ENCODE assay signal across 11 cellular contexts in genomic region chr3:66297260-66297863, GRCh38.
DNase-seq lines count a peak whose midpoint lies in the region; ATAC-seq and TF ChIP-seq lines count a peak whose summit lies in the region.
"Had no signal": no experiment of that assay in that cellular context is flagged by ENCODE, and none has a peak within 500 bp of the region (broad histone marks: within the 10 kb centered on the region; RNA-seq: fewer than 3 reads in every experiment).

No MANE protein-coding gene starts in this region.

- H3K4me3 Mint-ChIP-seq in brain: peak overlapping the region in 1 of 5 experiments; percentile 15

- peaks cover 2% of the 10 kb centered on the region; the same call in 1 of the 2 replicates for H3K79me2 ChIP-seq in Karpas-422 (ENCODE audit: low read length)

- H3K36me3 ChIP-seq in Karpas-422 (ENCODE audit: insufficient read depth, low read length): no peaks in the 10 kb centered on the region
- no peaks in the 10 kb centered on the region for H3K36me3 ChIP-seq in right lobe of liver

- peak; percentile 12 for DNase-seq in AG08395 (ENCODE audit: low spot score)
- DNase-seq in Karpas-422: peak; percentile 9
- DNase-seq in right lobe of liver: no peak
- DNase-seq in SIG-M5 (lab: John Stamatoyannopoulos, UW): no peak
- DNase-seq in HCEC 1CT: no peak
- no peak for DNase-seq in NCI-H82 (lab: John Stamatoyannopoulos, UW)
- DNase-seq: activated CD4-positive, CD25-positive, alpha-beta regulatory T cell; NCI-H2227 treated with DMSO at 0.1 percent for 48 hours; SHP77 had no signal

- peak overlapping the region in 3 of 5 experiments; percentile 13 to 89 (median 88) for H3K27ac Mint-ChIP-seq in brain

- H4K20me1 ChIP-seq in Karpas-422 (ENCODE audit: insufficient read depth, low read depth, low read length): peaks cover 12% of the 10 kb centered on the region

- H3K4me1 Mint-ChIP-seq in brain: peaks cover 56% of the 10 kb centered on the region

- 12% methylated on average over 2 of the region's 2 CpGs for WGBS in right lobe of liver (ENCODE audit: insufficient coverage, low coverage, low lambda C conversion rate, missing lambda C conversion rate)

- H3K27me3 ChIP-seq in Karpas-422 (ENCODE audit: low read length) (no peaks in the 10 kb centered on the region), right lobe of liver (no peaks in the 10 kb centered on the region)

- H3K9me3 ChIP-seq in Karpas-422 (ENCODE audit: low read length) (no peaks in the 10 kb centered on the region), right lobe of liver (no peaks in the 10 kb centered on the region)

- H3K27ac ChIP-seq in Karpas-422 (ENCODE audit: low read length): no peak overlapping the region
- peak overlapping the region in 1 of 3 donors; percentile 20 for H3K27ac ChIP-seq in right lobe of liver

- H3K36me3 Mint-ChIP-seq in brain: peaks cover 7% of the 10 kb centered on the region

- peaks cover 0 to 6% (median 0%) of the 10 kb centered on the region in 5 experiments for H3K9me3 Mint-ChIP-seq in brain

- H3K27me3 Mint-ChIP-seq in brain: no peaks in the 10 kb centered on the region

- intact Hi-C loops in right lobe of liver (cut with DNase I): no loop called here

- H3K9ac ChIP-seq in Karpas-422 (ENCODE audit: low read length): no peak overlapping the region

- peak; percentile 74 to 81 (median 76) for ATAC-seq in right lobe of liver
- ATAC-seq in HG03520 (IDR thresholded peaks at IDR 0.05; ENCODE audit: unreplicated experiment): no peak

- no peak overlapping the region for H2AFZ ChIP-seq in Karpas-422 (ENCODE audit: low read length)

- no peaks in the 10 kb centered on the region for H3K9me2 ChIP-seq in Karpas-422 (replicated peaks; ENCODE audit: insufficient read depth, low read length)

- H3K4me2 ChIP-seq in Karpas-422 (ENCODE audit: low read depth, low read length, poor library complexity, severe bottlenecking): no peak overlapping the region

- no peak overlapping the region for H3K4me3 ChIP-seq in Karpas-422 (ENCODE audit: low read length)
- no peak overlapping the region for H3K4me3 ChIP-seq in right lobe of liver

- no peak for TF ChIP-seq POLR2A in right lobe of liver (IDR thresholded peaks at IDR 0.05)

- TF ChIP-seq CTCF in brain (conservative IDR thresholded peaks at IDR 0.05) (no peak), right lobe of liver (IDR thresholded peaks at IDR 0.05) (no peak)

- peaks cover 10% of the 10 kb centered on the region for H3K4me1 ChIP-seq in Karpas-422 (ENCODE audit: low read length)
- H3K4me1 ChIP-seq in right lobe of liver: peaks cover 0 to 34% (median 3%) of the 10 kb centered on the region in 4 donors

Comparison
In these comparisons a context has a peak if more than half of its experiments do, and no peak if none do; other contexts are left out.
1. DNase-seq: peak in AG08395 (single experiment) and Karpas-422 (single experiment); none in right lobe of liver (0 of 3), SIG-M5 (single experiment), HCEC 1CT (single experiment) and NCI-H82 (single experiment).